Comparison of ENCODE assay signal across 1 cellular context in the genomic region with DNA sequence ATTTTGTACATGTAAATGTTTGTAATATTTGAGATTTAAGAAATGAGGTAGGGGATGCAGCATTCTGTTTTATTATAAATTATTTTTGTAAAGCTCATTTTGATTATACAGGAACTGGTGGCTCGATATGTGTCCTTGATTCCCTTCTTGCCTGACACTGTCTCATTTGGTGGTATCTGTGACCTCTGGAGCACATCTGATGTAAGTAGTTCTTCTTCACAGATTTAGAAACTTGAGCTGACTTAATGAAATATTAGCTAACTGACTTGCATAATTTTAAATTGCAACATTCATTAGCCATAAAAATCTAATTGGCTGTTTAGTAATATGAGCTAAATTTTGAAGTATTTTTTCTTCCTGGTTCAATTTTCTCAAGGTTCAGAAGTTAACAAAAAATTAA.
TF ChIP-seq lines count a peak whose summit lies in the region.

No MANE protein-coding gene starts in this region.

TF ChIP-seq in HepG2, 621 proteins besides CTCF, POLR2A, EP300 and RAD21 (continued from another document):
- TF ChIP-seq, protein P1, sequence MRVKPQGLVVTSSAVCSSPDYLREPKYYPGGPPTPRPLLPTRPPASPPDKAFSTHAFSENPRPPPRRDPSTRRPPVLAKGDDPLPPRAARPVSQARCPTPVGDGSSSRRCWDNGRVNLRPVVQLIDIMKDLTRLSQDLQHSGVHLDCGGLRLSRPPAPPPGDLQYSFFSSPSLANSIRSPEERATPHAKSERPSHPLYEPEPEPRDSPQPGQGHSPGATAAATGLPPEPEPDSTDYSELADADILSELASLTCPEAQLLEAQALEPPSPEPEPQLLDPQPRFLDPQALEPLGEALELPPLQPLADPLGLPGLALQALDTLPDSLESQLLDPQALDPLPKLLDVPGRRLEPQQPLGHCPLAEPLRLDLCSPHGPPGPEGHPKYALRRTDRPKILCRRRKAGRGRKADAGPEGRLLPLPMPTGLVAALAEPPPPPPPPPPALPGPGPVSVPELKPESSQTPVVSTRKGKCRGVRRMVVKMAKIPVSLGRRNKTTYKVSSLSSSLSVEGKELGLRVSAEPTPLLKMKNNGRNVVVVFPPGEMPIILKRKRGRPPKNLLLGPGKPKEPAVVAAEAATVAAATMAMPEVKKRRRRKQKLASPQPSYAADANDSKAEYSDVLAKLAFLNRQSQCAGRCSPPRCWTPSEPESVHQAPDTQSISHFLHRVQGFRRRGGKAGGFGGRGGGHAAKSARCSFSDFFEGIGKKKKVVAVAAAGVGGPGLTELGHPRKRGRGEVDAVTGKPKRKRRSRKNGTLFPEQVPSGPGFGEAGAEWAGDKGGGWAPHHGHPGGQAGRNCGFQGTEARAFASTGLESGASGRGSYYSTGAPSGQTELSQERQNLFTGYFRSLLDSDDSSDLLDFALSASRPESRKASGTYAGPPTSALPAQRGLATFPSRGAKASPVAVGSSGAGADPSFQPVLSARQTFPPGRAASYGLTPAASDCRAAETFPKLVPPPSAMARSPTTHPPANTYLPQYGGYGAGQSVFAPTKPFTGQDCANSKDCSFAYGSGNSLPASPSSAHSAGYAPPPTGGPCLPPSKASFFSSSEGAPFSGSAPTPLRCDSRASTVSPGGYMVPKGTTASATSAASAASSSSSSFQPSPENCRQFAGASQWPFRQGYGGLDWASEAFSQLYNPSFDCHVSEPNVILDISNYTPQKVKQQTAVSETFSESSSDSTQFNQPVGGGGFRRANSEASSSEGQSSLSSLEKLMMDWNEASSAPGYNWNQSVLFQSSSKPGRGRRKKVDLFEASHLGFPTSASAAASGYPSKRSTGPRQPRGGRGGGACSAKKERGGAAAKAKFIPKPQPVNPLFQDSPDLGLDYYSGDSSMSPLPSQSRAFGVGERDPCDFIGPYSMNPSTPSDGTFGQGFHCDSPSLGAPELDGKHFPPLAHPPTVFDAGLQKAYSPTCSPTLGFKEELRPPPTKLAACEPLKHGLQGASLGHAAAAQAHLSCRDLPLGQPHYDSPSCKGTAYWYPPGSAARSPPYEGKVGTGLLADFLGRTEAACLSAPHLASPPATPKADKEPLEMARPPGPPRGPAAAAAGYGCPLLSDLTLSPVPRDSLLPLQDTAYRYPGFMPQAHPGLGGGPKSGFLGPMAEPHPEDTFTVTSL (CRISPR knock-in tag; IDR thresholded peaks at IDR 0.05; ENCODE audit: borderline replicate concordance): no peak
- TF ChIP-seq, protein P2, sequence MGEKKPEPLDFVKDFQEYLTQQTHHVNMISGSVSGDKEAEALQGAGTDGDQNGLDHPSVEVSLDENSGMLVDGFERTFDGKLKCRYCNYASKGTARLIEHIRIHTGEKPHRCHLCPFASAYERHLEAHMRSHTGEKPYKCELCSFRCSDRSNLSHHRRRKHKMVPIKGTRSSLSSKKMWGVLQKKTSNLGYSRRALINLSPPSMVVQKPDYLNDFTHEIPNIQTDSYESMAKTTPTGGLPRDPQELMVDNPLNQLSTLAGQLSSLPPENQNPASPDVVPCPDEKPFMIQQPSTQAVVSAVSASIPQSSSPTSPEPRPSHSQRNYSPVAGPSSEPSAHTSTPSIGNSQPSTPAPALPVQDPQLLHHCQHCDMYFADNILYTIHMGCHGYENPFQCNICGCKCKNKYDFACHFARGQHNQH (CRISPR knock-in tag; IDR thresholded peaks at IDR 0.05): no peak
- TF ChIP-seq XBP1 (CRISPR knock-in tag; IDR thresholded peaks at IDR 0.05) (no peak), ZSCAN29 (CRISPR knock-in tag; conservative IDR thresholded peaks at IDR 0.05) (no peak), ZNF768 (CRISPR knock-in tag; IDR thresholded peaks at IDR 0.05) (no peak), ZNF773 (CRISPR knock-in tag; IDR thresholded peaks at IDR 0.05; ENCODE audit: borderline replicate concordance) (no peak), ZNF614 (CRISPR knock-in tag; IDR thresholded peaks at IDR 0.05; ENCODE audit: borderline replicate concordance) (no peak)
- TF ChIP-seq, protein P3, sequence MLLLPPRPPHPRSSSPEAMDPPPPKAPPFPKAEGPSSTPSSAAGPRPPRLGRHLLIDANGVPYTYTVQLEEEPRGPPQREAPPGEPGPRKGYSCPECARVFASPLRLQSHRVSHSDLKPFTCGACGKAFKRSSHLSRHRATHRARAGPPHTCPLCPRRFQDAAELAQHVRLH (CRISPR knock-in tag; IDR thresholded peaks at IDR 0.05; ENCODE audit: borderline replicate concordance, low read depth): no peak
- TF ChIP-seq, protein P4, sequence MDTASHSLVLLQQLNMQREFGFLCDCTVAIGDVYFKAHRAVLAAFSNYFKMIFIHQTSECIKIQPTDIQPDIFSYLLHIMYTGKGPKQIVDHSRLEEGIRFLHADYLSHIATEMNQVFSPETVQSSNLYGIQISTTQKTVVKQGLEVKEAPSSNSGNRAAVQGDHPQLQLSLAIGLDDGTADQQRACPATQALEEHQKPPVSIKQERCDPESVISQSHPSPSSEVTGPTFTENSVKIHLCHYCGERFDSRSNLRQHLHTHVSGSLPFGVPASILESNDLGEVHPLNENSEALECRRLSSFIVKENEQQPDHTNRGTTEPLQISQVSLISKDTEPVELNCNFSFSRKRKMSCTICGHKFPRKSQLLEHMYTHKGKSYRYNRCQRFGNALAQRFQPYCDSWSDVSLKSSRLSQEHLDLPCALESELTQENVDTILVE (CRISPR knock-in tag; IDR thresholded peaks at IDR 0.05): no peak
- TF ChIP-seq, protein P5, sequence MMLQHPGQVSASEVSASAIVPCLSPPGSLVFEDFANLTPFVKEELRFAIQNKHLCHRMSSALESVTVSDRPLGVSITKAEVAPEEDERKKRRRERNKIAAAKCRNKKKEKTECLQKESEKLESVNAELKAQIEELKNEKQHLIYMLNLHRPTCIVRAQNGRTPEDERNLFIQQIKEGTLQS (CRISPR knock-in tag; IDR thresholded peaks at IDR 0.05): no peak
- TF ChIP-seq, protein P6, sequence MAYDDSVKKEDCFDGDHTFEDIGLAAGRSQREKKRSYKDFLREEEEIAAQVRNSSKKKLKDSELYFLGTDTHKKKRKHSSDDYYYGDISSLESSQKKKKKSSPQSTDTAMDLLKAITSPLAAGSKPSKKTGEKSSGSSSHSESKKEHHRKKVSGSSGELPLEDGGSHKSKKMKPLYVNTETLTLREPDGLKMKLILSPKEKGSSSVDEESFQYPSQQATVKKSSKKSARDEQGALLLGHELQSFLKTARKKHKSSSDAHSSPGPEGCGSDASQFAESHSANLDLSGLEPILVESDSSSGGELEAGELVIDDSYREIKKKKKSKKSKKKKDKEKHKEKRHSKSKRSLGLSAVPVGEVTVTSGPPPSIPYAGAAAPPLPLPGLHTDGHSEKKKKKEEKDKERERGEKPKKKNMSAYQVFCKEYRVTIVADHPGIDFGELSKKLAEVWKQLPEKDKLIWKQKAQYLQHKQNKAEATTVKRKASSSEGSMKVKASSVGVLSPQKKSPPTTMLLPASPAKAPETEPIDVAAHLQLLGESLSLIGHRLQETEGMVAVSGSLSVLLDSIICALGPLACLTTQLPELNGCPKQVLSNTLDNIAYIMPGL (CRISPR knock-in tag; IDR thresholded peaks at IDR 0.05; ENCODE audit: borderline replicate concordance in 1 of 2, low read depth in 1 of 2): no peak
- TF ChIP-seq, protein P7, sequence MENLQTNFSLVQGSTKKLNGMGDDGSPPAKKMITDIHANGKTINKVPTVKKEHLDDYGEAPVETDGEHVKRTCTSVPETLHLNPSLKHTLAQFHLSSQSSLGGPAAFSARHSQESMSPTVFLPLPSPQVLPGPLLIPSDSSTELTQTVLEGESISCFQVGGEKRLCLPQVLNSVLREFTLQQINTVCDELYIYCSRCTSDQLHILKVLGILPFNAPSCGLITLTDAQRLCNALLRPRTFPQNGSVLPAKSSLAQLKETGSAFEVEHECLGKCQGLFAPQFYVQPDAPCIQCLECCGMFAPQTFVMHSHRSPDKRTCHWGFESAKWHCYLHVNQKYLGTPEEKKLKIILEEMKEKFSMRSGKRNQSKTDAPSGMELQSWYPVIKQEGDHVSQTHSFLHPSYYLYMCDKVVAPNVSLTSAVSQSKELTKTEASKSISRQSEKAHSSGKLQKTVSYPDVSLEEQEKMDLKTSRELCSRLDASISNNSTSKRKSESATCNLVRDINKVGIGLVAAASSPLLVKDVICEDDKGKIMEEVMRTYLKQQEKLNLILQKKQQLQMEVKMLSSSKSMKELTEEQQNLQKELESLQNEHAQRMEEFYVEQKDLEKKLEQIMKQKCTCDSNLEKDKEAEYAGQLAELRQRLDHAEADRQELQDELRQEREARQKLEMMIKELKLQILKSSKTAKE (CRISPR knock-in tag; IDR thresholded peaks at IDR 0.05; ENCODE audit: borderline replicate concordance): no peak
TF ChIP-seq in HepG2: peak in this region for 0.
